ENCODE assay signal across 11 cellular contexts in genomic region chr10:15898046-15898445, GRCh38. TPM values are rescaled to one million over a fixed set of nuclear protein-coding genes. Genes with fewer than 3 reads are reported as not detected.
A peak's percentile ranks its signal among the peaks of the same experiment; 100 is the strongest.
DNase-seq lines count a peak whose midpoint lies in the region; ATAC-seq, FAIRE-seq and TF ChIP-seq lines count a peak whose summit lies in the region.
"Had no signal": no experiment of that assay in that cellular context is flagged by ENCODE, and none has a peak within 500 bp of the region (broad histone marks: within the 10 kb centered on the region; RNA-seq: fewer than 3 reads in every experiment).

No MANE protein-coding gene starts in this region.

- no peak overlapping the region for H2BK20ac ChIP-seq in H9 (ENCODE audit: low read depth, low read length, poor library complexity, severe bottlenecking)

- H3K27me3 ChIP-seq in H9 (ENCODE audit: insufficient read depth, low read length) (no peaks in the 10 kb centered on the region), HepG2 (ENCODE audit: control insufficient read depth in 1 of 2, insufficient read depth in 2 of 2, low read length in 2 of 2) (peaks cover 0 to 5% of the 10 kb centered on the region in 2 experiments; a peak in 1 of 5 replicates)

- DNase-seq in COLO829 (ENCODE audit: low spot score) (peak; percentile 18), H9 (no peak), SW480 (ENCODE audit: low spot score) (peak; percentile 32), HepG2 (ENCODE audit: low spot score) (no peak), coronary artery (ENCODE audit: low spot score) (no peak), NCI-H187 (lab: John Stamatoyannopoulos, UW) (no peak), immature natural killer cell (no peak)
- DNase-seq: stimulated activated CD4-positive, alpha-beta T cell treated with anti-CD3 and anti-CD28 coated beads, Interleukin-4, amount 100 ng/mL, for 1 hour; T-helper 17 cell had no signal

- no peak overlapping the region for H2BK15ac ChIP-seq in H9 (ENCODE audit: low read depth, low read length)

- no peak for TF ChIP-seq POLR2A in HepG2 (IDR thresholded peaks at IDR 0.05; ENCODE audit: insufficient read depth in 1 of 2, low read depth in 2 of 2, low read length in 2 of 2)

- H3K79me2 ChIP-seq in H9 (ENCODE audit: insufficient read depth, low read length) (no peaks in the 10 kb centered on the region), HepG2 (ENCODE audit: insufficient read depth, low read length) (no peaks in the 10 kb centered on the region)

- peak; percentile 52 for TF ChIP-seq CTCF in H9 (conservative IDR thresholded peaks at IDR 0.05)
- no peak for TF ChIP-seq CTCF in HepG2 (CRISPR knock-in tag; IDR thresholded peaks at IDR 0.05)
- TF ChIP-seq CTCF in coronary artery (IDR thresholded peaks at IDR 0.05) = no peak

- no peak overlapping the region for H4K91ac ChIP-seq in H9 (ENCODE audit: insufficient read length, low read depth, low read length)

- WGBS in H9 (ENCODE audit: extremely low coverage, insufficient read length, low lambda C conversion rate) = no CpG with 5 or more reads among the region's 4 CpGs
- WGBS in HepG2 (ENCODE audit: low lambda C conversion rate) = 0% methylated on average over 4 of the region's 4 CpGs

- H3K36me3 Mint-ChIP-seq in H9 (ENCODE audit: insufficient read depth in 1 of 3, low read depth in 3 of 3) = no peaks in the 10 kb centered on the region
- H3K36me3 Mint-ChIP-seq in immature natural killer cell = no peaks in the 10 kb centered on the region

- H3K4me1 Mint-ChIP-seq in H9 (peaks cover 6 to 20% of the 10 kb centered on the region in 2 experiments), immature natural killer cell (no peaks in the 10 kb centered on the region)

- no peaks in the 10 kb centered on the region for H3K79me1 ChIP-seq in H9 (ENCODE audit: insufficient read depth, low read depth, low read length, poor library complexity, severe bottlenecking)

- no peak overlapping the region for H3K56ac ChIP-seq in H9 (ENCODE audit: insufficient read length, low read depth, low read length)

- no peak overlapping the region for H3T11ph ChIP-seq in H9 (ENCODE audit: low read length)

- H3K4me1 ChIP-seq in H9 (ENCODE audit: insufficient read depth, low read length) = no peaks in the 10 kb centered on the region
- H3K4me1 ChIP-seq in HepG2 (ENCODE audit: insufficient read depth, low read length) = no peaks in the 10 kb centered on the region

- no peak overlapping the region for H3K18ac ChIP-seq in H9 (ENCODE audit: insufficient read length, low read depth, low read length)

- CTCF ChIA-PET in HepG2 (lab: Yijun Ruan, JAX; ENCODE audit: low intra/inter-chr PET ratio, low total read pairs) = no interaction called here

- no peak for TF ChIP-seq RAD21 in HepG2 (CRISPR knock-in tag; IDR thresholded peaks at IDR 0.05)

- no peak overlapping the region for H3K4me3 ChIP-seq in HepG2 (replicated peaks in 1 of 3; ENCODE audit: insufficient read depth in 1 of 3, low read depth in 2 of 3, low read length in 3 of 3)
- H3K4me3 ChIP-seq in coronary artery = no peak overlapping the region

- POLR2A ChIA-PET in HepG2 (lab: Yijun Ruan, JAX) = no interaction called here

- no peak overlapping the region for H4K5ac ChIP-seq in H9 (ENCODE audit: insufficient read length, low read depth, low read length)

- H3K4me2 ChIP-seq in H9 (ENCODE audit: insufficient read depth, insufficient read length, low read length) (no peak overlapping the region), HepG2 (ENCODE audit: low read depth, low read length) (no peak overlapping the region)

- no peak overlapping the region for H3K23ac ChIP-seq in H9 (ENCODE audit: insufficient read length, low read depth, low read length)

- no peak overlapping the region for H3K14ac ChIP-seq in H9 (ENCODE audit: insufficient read depth, low read length)

- H2BK120ac ChIP-seq in H9 (ENCODE audit: low read depth, low read length, poor library complexity, severe bottlenecking) = no peak overlapping the region

- no peak overlapping the region for H2AFZ ChIP-seq in H9 (ENCODE audit: low read length)
- H2AFZ ChIP-seq in HepG2 (ENCODE audit: low read length) = no peak overlapping the region

- no peak overlapping the region for H2AK5ac ChIP-seq in H9 (ENCODE audit: insufficient read length, low read length)

- H3K9me3 Mint-ChIP-seq in H9 (no peaks in the 10 kb centered on the region), immature natural killer cell (peaks cover 0 to 2% (median 0%) of the 10 kb centered on the region in 6 donors)

- BruUV-seq in HepG2 (replicated peaks; lab: Mats Ljungman, UMichigan) = no TSS peak

- H3K27ac Mint-ChIP-seq in H9 (no peak overlapping the region), immature natural killer cell (no peak overlapping the region)
- H3K27ac Mint-ChIP-seq: T-helper 17 cell had no signal

- H3K9ac ChIP-seq in H9 (ENCODE audit: extremely low read depth, insufficient read length, low read length) = no peak overlapping the region
- H3K9ac ChIP-seq in HepG2 (ENCODE audit: insufficient read depth, low read depth, low read length) = no peak overlapping the region

- no peak overlapping the region for H3K4ac ChIP-seq in H9 (ENCODE audit: low read depth, low read length)

- intact Hi-C loops in HepG2 (cut with micrococcal nuclease; ENCODE audit: unreplicated experiment) = no loop called here

- H3K23me2 ChIP-seq in H9 (ENCODE audit: insufficient read length, low read depth, low read length, poor library complexity, severe bottlenecking) = no peaks in the 10 kb centered on the region

- H2BK5ac ChIP-seq in H9 (ENCODE audit: insufficient read length, low read length) = no peak overlapping the region

- no peaks in the 10 kb centered on the region for H4K20me1 ChIP-seq in H9 (ENCODE audit: control insufficient read depth, insufficient read depth, insufficient read length)
- H4K20me1 ChIP-seq in HepG2 (ENCODE audit: insufficient read depth, low read length) = no peaks in the 10 kb centered on the region

- no peak overlapping the region for H4K8ac ChIP-seq in H9 (replicated peaks; ENCODE audit: insufficient read length, low read depth, low read length)

- ATAC-seq in HepG2 = peak; percentile 55; the same call in 2 of the 3 replicates
- no peak for ATAC-seq in HG02870 (IDR thresholded peaks at IDR 0.05; ENCODE audit: unreplicated experiment)
- ATAC-seq: T-helper 17 cell had no signal

- in situ Hi-C loops in HepG2 (cut with HindIII; ENCODE audit: extremely low pct_ligation_motif_present, low pct_unique_long_range_greater_than_20kb) = loop anchor here (25.0 kb wide), 2 partner anchors 639 to 889 kb away; no protein-coding TSS in a partner anchor

- no peak overlapping the region for H2BK12ac ChIP-seq in H9 (ENCODE audit: insufficient read length, low read depth, low read length)

- no peak for FAIRE-seq in HepG2 (lab: Jason Lieb, UNC)
- FAIRE-seq: HTR-8/SVneo had no signal

- TF ChIP-seq EP300 in HepG2 (IDR thresholded peaks at IDR 0.05; ENCODE audit: low read depth in 2 of 2, low read length in 2 of 2) = no peak
- TF ChIP-seq EP300 in HepG2 (CRISPR knock-in tag; IDR thresholded peaks at IDR 0.05; ENCODE audit: borderline replicate concordance) = no peak

- H3K9me3 ChIP-seq in H9 (ENCODE audit: control insufficient read depth, low read depth, low read length) (no peaks in the 10 kb centered on the region), HepG2 (ENCODE audit: low read length) (no peaks in the 10 kb centered on the region)

- H3K27ac ChIP-seq in H9 (ENCODE audit: insufficient read length, low read depth, low read length) = no peak overlapping the region
- H3K27ac ChIP-seq in HepG2 (ENCODE audit: extremely low read length, insufficient read depth, low read length) = no peak overlapping the region
- no peak overlapping the region for H3K27ac ChIP-seq in coronary artery

- no peaks in the 10 kb centered on the region for H3K36me3 ChIP-seq in HepG2 (replicated peaks in 1 of 2; ENCODE audit: control insufficient read depth in 1 of 2, insufficient read depth in 2 of 2, low read length in 2 of 2)

- H3K4me3 Mint-ChIP-seq in H9 (no peak overlapping the region), immature natural killer cell (no peak overlapping the region)
- H3K4me3 Mint-ChIP-seq: T-helper 17 cell had no signal

- H3K27me3 Mint-ChIP-seq in H9 (ENCODE audit: low read depth) = peaks cover 2% of the 10 kb centered on the region; the same call in 1 of the 2 replicates
- H3K27me3 Mint-ChIP-seq in immature natural killer cell (ENCODE audit: low read depth in 3 of 3) = peaks cover 5 to 10% (median 9%) of the 10 kb centered on the region in 3 donors

TF ChIP-seq in HepG2, 621 proteins besides CTCF, POLR2A, EP300 and RAD21 (continues in another document):
- no peak for TF ChIP-seq ZNF75D (CRISPR knock-in tag; IDR thresholded peaks at IDR 0.05; ENCODE audit: borderline replicate concordance)
- no peak for TF ChIP-seq ZKSCAN1 (IDR thresholded peaks at IDR 0.05; ENCODE audit: low read length)
- no peak for TF ChIP-seq ZNF24 (IDR thresholded peaks at IDR 0.05)
- no peak for TF ChIP-seq REL (CRISPR knock-in tag; conservative IDR thresholded peaks at IDR 0.05)
- TF ChIP-seq NFIC (IDR thresholded peaks at IDR 0.05; ENCODE audit: low read length) = no peak
- TF ChIP-seq ZNF619 (CRISPR knock-in tag; IDR thresholded peaks at IDR 0.05) = no peak
- TF ChIP-seq SMC3 (IDR thresholded peaks at IDR 0.05; ENCODE audit: low read length) = no peak

RNA-seq across cellular contexts. Expression of gene MINDY3, which starts 37.7 kb away (rescaled TPM):
- total RNA-seq in H9 (2021) (13.6 and 14.9 TPM in 2 replicates), HepG2 (2016; rRNA removed; fragmentation: Illumina TruSeq; extraction: Trizol) (17.5 and 17.8 TPM in 2 replicates)
- 26.9 and 29.3 TPM in 2 replicates for total RNA-seq in HepG2 (2016; cell fraction: cytosol; rRNA removed; fragmentation: Illumina TruSeq; extraction: Trizol; ENCODE audit: low read depth)
- 17.5 and 18.9 TPM in 2 replicates for total RNA-seq in HepG2 (2016; cell fraction: insoluble cytoplasmic fraction; rRNA removed; fragmentation: Illumina TruSeq; extraction: Trizol)
- 12.0 and 14.7 TPM in 2 replicates for total RNA-seq in HepG2 (2016; cell fraction: membrane; rRNA removed; fragmentation: Illumina TruSeq; extraction: Trizol)
- total RNA-seq in HepG2 (2016; cell fraction: nucleus; rRNA removed; fragmentation: Illumina TruSeq; extraction: Trizol) = 27.4 and 28.9 TPM in 2 replicates
- polyA plus RNA-seq in HepG2 (2011; rRNA removed) (6.4 and 6.7 TPM in 2 replicates), immature natural killer cell (1 to 10 TPM; 1.7 to 6.6 (median 5.0) TPM)
- 1.8 and 3.3 TPM in 2 replicates for polyA plus RNA-seq in HepG2 (2011; cell fraction: cytosol; rRNA removed)
- 10.4 and 15.7 TPM in 2 replicates for polyA plus RNA-seq in HepG2 (2011; cell fraction: nucleus; rRNA removed)
- polyA plus RNA-seq in HepG2 (2012) = 9.1 and 11.6 TPM in 2 replicates
- 1.3 and 1.8 TPM in 2 replicates for polyA plus RNA-seq in HepG2 (2016; cell fraction: cytosol; fragmentation: Illumina TruSeq; extraction: Trizol; ENCODE audit: low read depth)
- 17.2 and 17.3 TPM in 2 replicates for polyA plus RNA-seq in HepG2 (2016; cell fraction: insoluble cytoplasmic fraction; fragmentation: Illumina TruSeq; extraction: Trizol; ENCODE audit: low read depth)
- polyA plus RNA-seq in HepG2 (2016; cell fraction: membrane; fragmentation: Illumina TruSeq; extraction: Trizol; ENCODE audit: low read depth) = 3.7 and 5.7 TPM in 2 replicates
- 35.3 and 42.3 TPM in 2 replicates for polyA plus RNA-seq in HepG2 (2016; cell fraction: nucleus; fragmentation: Illumina TruSeq; extraction: Trizol; ENCODE audit: insufficient read depth, low read depth)
- polyA minus RNA-seq in HepG2 (2011; rRNA and poly(A)+ RNA removed; ENCODE audit: low replicate concordance) = 2.8 and 4.2 TPM in 2 replicates
- polyA minus RNA-seq in HepG2 (2011; cell fraction: cytosol; rRNA and poly(A)+ RNA removed) = 7.1 TPM in 2 replicates
- 37.1 and 41.8 TPM in 2 replicates for polyA minus RNA-seq in HepG2 (2011; cell fraction: nucleus; rRNA and poly(A)+ RNA removed)

Comparison
In these comparisons a context has a peak if more than half of its experiments do, and no peak if none do; other contexts are left out.
1. DNase-seq: peak in COLO829 (single experiment) and SW480 (single experiment); none in H9 (single experiment), HepG2 (single experiment), coronary artery (single experiment), NCI-H187 (0 of 2) and immature natural killer cell (0 of 3).